Comparison of ENCODE assay signal across 15 cellular contexts in the genomic region with DNA sequence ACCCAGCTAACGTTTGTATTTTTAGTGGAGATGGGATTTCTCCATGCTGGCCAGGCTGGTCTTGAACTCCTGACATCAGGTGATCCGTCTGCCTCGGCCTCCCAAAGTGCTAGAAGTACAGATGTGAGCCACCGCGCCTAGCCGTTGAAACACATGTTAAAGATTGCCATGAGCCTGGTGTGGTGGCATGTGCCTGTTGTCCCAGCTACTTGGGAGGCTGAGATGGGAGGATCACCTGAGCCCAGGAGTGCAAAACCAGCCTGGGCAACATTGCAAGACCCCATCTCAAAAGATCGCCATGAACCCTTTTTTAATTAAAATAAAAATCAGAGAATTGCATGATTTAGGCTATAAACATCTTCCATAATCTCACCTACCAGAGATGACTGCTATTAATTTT. TPM values are rescaled to one million over a fixed set of nuclear protein-coding genes. Genes with fewer than 3 reads are reported as not detected.
DNase-seq lines count a peak whose midpoint lies in the region; ATAC-seq and TF ChIP-seq lines count a peak whose summit lies in the region.
"Had no signal": no experiment of that assay in that cellular context is flagged by ENCODE, and none has a peak within 500 bp of the region (broad histone marks: within the 10 kb centered on the region; RNA-seq: fewer than 3 reads in every experiment).

No MANE protein-coding gene starts in this region.

- TF ChIP-seq CTCF in WTC11 (IDR thresholded peaks at IDR 0.05): no peak

- CTCF ChIA-PET in WTC11 (lab: Charles Lee): no interaction called here

- H3K27me3 Mint-ChIP-seq in WTC11 (ENCODE audit: low read depth): no peaks in the 10 kb centered on the region
- no peaks in the 10 kb centered on the region for H3K27me3 Mint-ChIP-seq in central memory CD8-positive, alpha-beta T cell
- H3K27me3 Mint-ChIP-seq: CD4-positive, alpha-beta T cell had no signal

- no peaks in the 10 kb centered on the region for H3K36me3 Mint-ChIP-seq in WTC11
- peaks cover 16% of the 10 kb centered on the region for H3K36me3 Mint-ChIP-seq in central memory CD8-positive, alpha-beta T cell (ENCODE audit: insufficient read depth)
- H3K36me3 Mint-ChIP-seq in stimulated activated effector memory CD8-positive, alpha-beta T cell treated with anti-CD3 and anti-CD28 coated beads, Interleukin-12 subunit alpha, Interleukin-12 subunit beta, amount 100 ng/mL, for 72 hours: peaks cover 28% of the 10 kb centered on the region

- DNase-seq in WTC11 (ENCODE audit: low spot score) (no peak), ureter (ENCODE audit: low spot score) (no peak), C1 segment of cervical spinal cord (lab: John Stamatoyannopoulos, UW) (no peak)
- DNase-seq in central memory CD8-positive, alpha-beta T cell (ENCODE audit: low spot score in 2 of 2): no peak
- DNase-seq in stimulated activated effector memory CD8-positive, alpha-beta T cell treated with anti-CD3 and anti-CD28 coated beads, Interleukin-12 subunit alpha, Interleukin-12 subunit beta, amount 100 ng/mL, for 72 hours (ENCODE audit: low spot score in 2 of 2): no peak
- DNase-seq: 8988T; ACHN; BE2C; Caco-2; Calu3; CD4-positive, alpha-beta T cell; CD8-positive, alpha-beta T cell; DMS79 treated with DMSO at 0.1 percent for 48 hours; GF-D8 had no signal

- no peak overlapping the region for H3K4me3 Mint-ChIP-seq in WTC11
- no peak overlapping the region for H3K4me3 Mint-ChIP-seq in central memory CD8-positive, alpha-beta T cell
- no peak overlapping the region for H3K4me3 Mint-ChIP-seq in stimulated activated effector memory CD8-positive, alpha-beta T cell treated with anti-CD3 and anti-CD28 coated beads, Interleukin-12 subunit alpha, Interleukin-12 subunit beta, amount 100 ng/mL, for 72 hours
- H3K4me3 Mint-ChIP-seq: CD4-positive, alpha-beta T cell; CD8-positive, alpha-beta T cell had no signal

- H3K4me1 Mint-ChIP-seq in WTC11: peaks cover 45% of the 10 kb centered on the region
- H3K4me1 Mint-ChIP-seq in central memory CD8-positive, alpha-beta T cell: peaks cover 4% of the 10 kb centered on the region
- H3K4me1 Mint-ChIP-seq in stimulated activated effector memory CD8-positive, alpha-beta T cell treated with anti-CD3 and anti-CD28 coated beads, Interleukin-12 subunit alpha, Interleukin-12 subunit beta, amount 100 ng/mL, for 72 hours: peaks cover 6% of the 10 kb centered on the region

- POLR2A ChIA-PET in WTC11 (lab: Charles Lee): no interaction called here

- H3K9me3 Mint-ChIP-seq in WTC11: no peaks in the 10 kb centered on the region
- H3K9me3 Mint-ChIP-seq in central memory CD8-positive, alpha-beta T cell: no peaks in the 10 kb centered on the region
- H3K9me3 Mint-ChIP-seq in stimulated activated effector memory CD8-positive, alpha-beta T cell treated with anti-CD3 and anti-CD28 coated beads, Interleukin-12 subunit alpha, Interleukin-12 subunit beta, amount 100 ng/mL, for 72 hours: no peaks in the 10 kb centered on the region
- H3K9me3 Mint-ChIP-seq: CD4-positive, alpha-beta T cell; CD8-positive, alpha-beta T cell had no signal

- ATAC-seq in WTC11: no peak
- ATAC-seq in central memory CD8-positive, alpha-beta T cell (replicated peaks; ENCODE audit: extremely low read depth, poor library complexity, severe bottlenecking): no peak
- ATAC-seq in stimulated activated effector memory CD8-positive, alpha-beta T cell treated with anti-CD3 and anti-CD28 coated beads, Interleukin-12 subunit alpha, Interleukin-12 subunit beta, amount 100 ng/mL, for 72 hours: no peak
- ATAC-seq: CD8-positive, alpha-beta T cell had no signal

- H3K27ac Mint-ChIP-seq in WTC11: no peak overlapping the region
- H3K27ac Mint-ChIP-seq in central memory CD8-positive, alpha-beta T cell (ENCODE audit: low read depth): peak overlapping the region; percentile 73
- peak overlapping the region; percentile 4 for H3K27ac Mint-ChIP-seq in stimulated activated effector memory CD8-positive, alpha-beta T cell treated with anti-CD3 and anti-CD28 coated beads, Interleukin-12 subunit alpha, Interleukin-12 subunit beta, amount 100 ng/mL, for 72 hours
- H3K27ac Mint-ChIP-seq: CD4-positive, alpha-beta T cell; CD8-positive, alpha-beta T cell had no signal

TF ChIP-seq in WTC11, 78 proteins besides CTCF, POLR2A, EP300 and RAD21:
- TF ChIP-seq, protein P1, sequence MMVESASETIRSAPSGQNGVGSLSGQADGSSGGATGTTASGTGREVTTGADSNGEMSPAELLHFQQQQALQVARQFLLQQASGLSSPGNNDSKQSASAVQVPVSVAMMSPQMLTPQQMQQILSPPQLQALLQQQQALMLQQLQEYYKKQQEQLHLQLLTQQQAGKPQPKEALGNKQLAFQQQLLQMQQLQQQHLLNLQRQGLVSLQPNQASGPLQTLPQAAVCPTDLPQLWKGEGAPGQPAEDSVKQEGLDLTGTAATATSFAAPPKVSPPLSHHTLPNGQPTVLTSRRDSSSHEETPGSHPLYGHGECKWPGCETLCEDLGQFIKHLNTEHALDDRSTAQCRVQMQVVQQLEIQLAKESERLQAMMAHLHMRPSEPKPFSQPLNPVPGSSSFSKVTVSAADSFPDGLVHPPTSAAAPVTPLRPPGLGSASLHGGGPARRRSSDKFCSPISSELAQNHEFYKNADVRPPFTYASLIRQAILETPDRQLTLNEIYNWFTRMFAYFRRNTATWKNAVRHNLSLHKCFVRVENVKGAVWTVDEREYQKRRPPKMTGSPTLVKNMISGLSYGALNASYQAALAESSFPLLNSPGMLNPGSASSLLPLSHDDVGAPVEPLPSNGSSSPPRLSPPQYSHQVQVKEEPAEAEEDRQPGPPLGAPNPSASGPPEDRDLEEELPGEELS (CRISPR knock-in tag; IDR thresholded peaks at IDR 0.05): no peak
- TF ChIP-seq ZNF121 (CRISPR knock-in tag; IDR thresholded peaks at IDR 0.05) (peak; percentile 92), NFE2L1 (CRISPR knock-in tag; IDR thresholded peaks at IDR 0.05) (no peak)

RNA-seq across cellular contexts. Expression of a gene that starts 2.7 kb away (rescaled TPM):
- 0.17 to 0.55 TPM (median 0.32 TPM) in 3 replicates for total RNA-seq in WTC11 (2021)
- total RNA-seq in ureter: 1.0 TPM
- total RNA-seq: A673 had no signal

RNA-seq across cellular contexts. Expression of a gene that starts 41.7 kb away (rescaled TPM):
- total RNA-seq in WTC11 (2021) (154 to 159 TPM (median 155 TPM) in 3 replicates), ureter (117 TPM)
